1 cellular context compared by ENCODE assay signal in the genomic region with DNA sequence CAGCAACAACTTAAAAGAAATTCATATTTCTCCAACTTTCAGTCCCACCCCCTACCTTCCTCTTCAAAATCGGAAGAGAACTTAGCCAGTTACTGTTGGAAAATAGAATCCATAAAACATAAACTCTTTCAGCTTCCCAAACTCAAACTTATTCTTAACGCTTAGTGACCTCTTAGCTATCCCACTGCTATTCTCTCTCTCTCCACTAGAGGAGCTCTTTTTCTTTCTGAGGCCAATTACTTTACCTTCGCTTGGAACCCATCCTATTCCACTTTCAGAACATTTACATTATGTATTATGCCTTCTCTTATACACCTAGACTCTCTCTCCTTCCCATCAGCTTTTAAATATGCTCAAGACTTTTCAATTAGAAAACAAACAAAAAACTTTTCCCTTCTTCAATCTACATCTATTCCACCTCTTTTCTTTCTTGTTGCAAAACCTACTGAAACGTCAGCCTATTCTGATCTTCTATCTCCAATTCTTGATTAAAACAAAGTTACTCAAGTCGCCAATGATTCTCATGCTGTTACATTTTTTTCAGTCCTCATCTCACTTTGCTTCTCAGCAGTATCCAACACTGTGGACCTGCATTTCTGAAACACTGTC.
TF ChIP-seq lines count a peak whose summit lies in the region.

No MANE protein-coding gene starts in this region.

TF ChIP-seq in HCT116, 20 proteins besides CTCF, POLR2A, EP300 and RAD21 (continued from another document):
- TF ChIP-seq, protein P1, sequence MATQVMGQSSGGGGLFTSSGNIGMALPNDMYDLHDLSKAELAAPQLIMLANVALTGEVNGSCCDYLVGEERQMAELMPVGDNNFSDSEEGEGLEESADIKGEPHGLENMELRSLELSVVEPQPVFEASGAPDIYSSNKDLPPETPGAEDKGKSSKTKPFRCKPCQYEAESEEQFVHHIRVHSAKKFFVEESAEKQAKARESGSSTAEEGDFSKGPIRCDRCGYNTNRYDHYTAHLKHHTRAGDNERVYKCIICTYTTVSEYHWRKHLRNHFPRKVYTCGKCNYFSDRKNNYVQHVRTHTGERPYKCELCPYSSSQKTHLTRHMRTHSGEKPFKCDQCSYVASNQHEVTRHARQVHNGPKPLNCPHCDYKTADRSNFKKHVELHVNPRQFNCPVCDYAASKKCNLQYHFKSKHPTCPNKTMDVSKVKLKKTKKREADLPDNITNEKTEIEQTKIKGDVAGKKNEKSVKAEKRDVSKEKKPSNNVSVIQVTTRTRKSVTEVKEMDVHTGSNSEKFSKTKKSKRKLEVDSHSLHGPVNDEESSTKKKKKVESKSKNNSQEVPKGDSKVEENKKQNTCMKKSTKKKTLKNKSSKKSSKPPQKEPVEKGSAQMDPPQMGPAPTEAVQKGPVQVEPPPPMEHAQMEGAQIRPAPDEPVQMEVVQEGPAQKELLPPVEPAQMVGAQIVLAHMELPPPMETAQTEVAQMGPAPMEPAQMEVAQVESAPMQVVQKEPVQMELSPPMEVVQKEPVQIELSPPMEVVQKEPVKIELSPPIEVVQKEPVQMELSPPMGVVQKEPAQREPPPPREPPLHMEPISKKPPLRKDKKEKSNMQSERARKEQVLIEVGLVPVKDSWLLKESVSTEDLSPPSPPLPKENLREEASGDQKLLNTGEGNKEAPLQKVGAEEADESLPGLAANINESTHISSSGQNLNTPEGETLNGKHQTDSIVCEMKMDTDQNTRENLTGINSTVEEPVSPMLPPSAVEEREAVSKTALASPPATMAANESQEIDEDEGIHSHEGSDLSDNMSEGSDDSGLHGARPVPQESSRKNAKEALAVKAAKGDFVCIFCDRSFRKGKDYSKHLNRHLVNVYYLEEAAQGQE (IDR thresholded peaks at IDR 0.05; ENCODE audit: low read depth), result no peak
